Comparison of ENCODE assay signal across 19 cellular contexts in genomic region chr2:235041221-235041917, GRCh38.
"Had no signal": no experiment of that assay in that cellular context is flagged by ENCODE, and none has a peak within 500 bp of the region (broad histone marks: within the 10 kb centered on the region; RNA-seq: fewer than 3 reads in every experiment).

No MANE protein-coding gene starts in this region.

- DNase-seq: colonic mucosa; effector CD4-positive, alpha-beta T cell; heart left ventricle; hippocampal formation; left colon; stimulated activated CD4-positive, alpha-beta T cell treated with anti-CD3 and anti-CD28 coated beads, Interleukin-4, amount 100 ng/mL, for 1 hour; stimulated activated CD8-positive, alpha-beta memory T cell treated with anti-CD3 and anti-CD28 coated beads, Interleukin-4, amount 100 ng/mL, for 48 hours; stimulated activated naive CD8-positive, alpha-beta T cell treated with anti-CD3 and anti-CD28 coated beads, Interleukin-15, Interleukin-2, amounts not matched to agents 100 U/mL and 50 U/mL, for 24 hours; thyroid gland had no signal

- H3K4me3 Mint-ChIP-seq: naive thymus-derived CD8-positive, alpha-beta T cell; stimulated activated effector memory CD8-positive, alpha-beta T cell treated with anti-CD3 and anti-CD28 coated beads, Interleukin-12 subunit alpha, Interleukin-12 subunit beta, amount 100 ng/mL, for 72 hours; type B pancreatic cell had no signal

- H3K27ac Mint-ChIP-seq: naive thymus-derived CD8-positive, alpha-beta T cell; stimulated activated effector memory CD8-positive, alpha-beta T cell treated with anti-CD3 and anti-CD28 coated beads, Interleukin-12 subunit alpha, Interleukin-12 subunit beta, amount 100 ng/mL, for 72 hours; type B pancreatic cell had no signal

- H3K4me1 ChIP-seq: colonic mucosa, thyroid gland, vagina had no signal

- H3K27me3 Mint-ChIP-seq: type B pancreatic cell had no signal

- H3K27ac ChIP-seq: colonic mucosa, heart left ventricle, neutrophil, right atrium auricular region, suprapubic skin, thyroid gland, vagina had no signal

- H3K27me3 ChIP-seq: colonic mucosa, heart left ventricle, neutrophil, right atrium auricular region, suprapubic skin, thyroid gland, vagina had no signal

- H3K4me3 ChIP-seq: colonic mucosa, heart left ventricle, mucosa of descending colon, right atrium auricular region, smooth muscle cell, suprapubic skin, thyroid gland, vagina had no signal

- ATAC-seq: esophagus mucosa; heart left ventricle; left colon; mucosa of descending colon; naive thymus-derived CD8-positive, alpha-beta T cell; stimulated activated effector memory CD8-positive, alpha-beta T cell treated with anti-CD3 and anti-CD28 coated beads, Interleukin-12 subunit alpha, Interleukin-12 subunit beta, amount 100 ng/mL, for 72 hours; stimulated activated naive CD8-positive, alpha-beta T cell treated with anti-CD3 and anti-CD28 coated beads, Interleukin-15, Interleukin-2, amounts not matched to agents 100 U/mL and 50 U/mL, for 24 hours had no signal

- H3K4me2 ChIP-seq: smooth muscle cell had no signal

- H3K36me3 ChIP-seq: colonic mucosa, neutrophil had no signal

- H3K9me3 Mint-ChIP-seq: stimulated activated effector memory CD8-positive, alpha-beta T cell treated with anti-CD3 and anti-CD28 coated beads, Interleukin-12 subunit alpha, Interleukin-12 subunit beta, amount 100 ng/mL, for 72 hours; type B pancreatic cell had no signal

- H3K9me3 ChIP-seq: colonic mucosa, heart left ventricle, mucosa of descending colon, neutrophil, right atrium auricular region, suprapubic skin, thyroid gland, vagina had no signal

- H3K36me3 Mint-ChIP-seq: naive thymus-derived CD8-positive, alpha-beta T cell; stimulated activated effector memory CD8-positive, alpha-beta T cell treated with anti-CD3 and anti-CD28 coated beads, Interleukin-12 subunit alpha, Interleukin-12 subunit beta, amount 100 ng/mL, for 72 hours had no signal
